Comparison of ENCODE assay signal across 1 cellular context in the genomic region with DNA sequence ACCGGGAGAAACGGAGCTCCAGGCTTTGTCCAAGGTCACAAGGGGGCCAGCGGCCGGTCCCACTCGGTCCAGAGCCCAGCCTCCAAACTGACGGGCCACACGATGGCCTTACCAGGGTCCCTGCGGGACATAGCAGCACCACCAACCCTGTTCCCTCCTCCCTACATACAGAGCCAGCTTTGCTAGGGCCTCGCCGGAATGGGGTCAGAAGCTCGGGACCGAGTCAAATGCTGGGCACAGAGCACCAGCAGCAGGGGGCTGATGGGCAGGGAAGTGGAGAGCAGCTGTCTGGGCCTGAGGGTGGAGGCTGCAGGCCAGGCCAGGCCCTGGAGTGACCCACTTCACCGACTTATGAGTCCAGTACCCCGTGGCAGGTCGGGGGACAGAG.
TF ChIP-seq lines count a peak whose summit lies in the region.

No MANE protein-coding gene starts in this region.

TF ChIP-seq in K562, 482 proteins besides CTCF, POLR2A, EP300 and RAD21:
- TF ChIP-seq, protein P1, sequence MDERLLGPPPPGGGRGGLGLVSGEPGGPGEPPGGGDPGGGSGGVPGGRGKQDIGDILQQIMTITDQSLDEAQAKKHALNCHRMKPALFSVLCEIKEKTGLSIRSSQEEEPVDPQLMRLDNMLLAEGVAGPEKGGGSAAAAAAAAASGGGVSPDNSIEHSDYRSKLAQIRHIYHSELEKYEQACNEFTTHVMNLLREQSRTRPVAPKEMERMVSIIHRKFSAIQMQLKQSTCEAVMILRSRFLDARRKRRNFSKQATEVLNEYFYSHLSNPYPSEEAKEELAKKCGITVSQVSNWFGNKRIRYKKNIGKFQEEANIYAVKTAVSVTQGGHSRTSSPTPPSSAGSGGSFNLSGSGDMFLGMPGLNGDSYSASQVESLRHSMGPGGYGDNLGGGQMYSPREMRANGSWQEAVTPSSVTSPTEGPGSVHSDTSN (CRISPR knock-in tag; IDR thresholded peaks at IDR 0.05; ENCODE audit: low read depth): no peak
- TF ChIP-seq, protein P1 (tag; conservative IDR thresholded peaks at IDR 0.05; ENCODE audit: low read depth): no peak
- peak; percentile 60 for TF ChIP-seq POLR2G (IDR thresholded peaks at IDR 0.05; ENCODE audit: low read depth, low read length)
- TF ChIP-seq RBM22 (IDR thresholded peaks at IDR 0.05; ENCODE audit: low read depth, low read length, poor library complexity, severe bottlenecking): peak; percentile 38
